In genomic region chr7:105776068-105776790, GRCh38 we compare ENCODE assay signal across 9 cellular contexts.
DNase-seq lines count a peak whose midpoint lies in the region; ATAC-seq and TF ChIP-seq lines count a peak whose summit lies in the region.
"Had no signal": no experiment of that assay in that cellular context is flagged by ENCODE, and none has a peak within 500 bp of the region (broad histone marks: within the 10 kb centered on the region; RNA-seq: fewer than 3 reads in every experiment).

No MANE protein-coding gene starts in this region.

- H3F3A ChIP-seq in GM23338 (replicated peaks; ENCODE audit: low read depth), result no peaks in the 10 kb centered on the region

- H3K9me2 ChIP-seq in GM23338 (ENCODE audit: insufficient read depth) (no peaks in the 10 kb centered on the region), Karpas-422 (replicated peaks; ENCODE audit: insufficient read depth, low read length) (no peaks in the 10 kb centered on the region)

- H3K27ac Mint-ChIP-seq in GM23338 (peak overlapping the region; percentile 57; the same call in 1 of the 2 replicates), glutamatergic neuron (ENCODE audit: unreplicated experiment) (no peak overlapping the region), type B pancreatic cell (no peak overlapping the region)
- H3K27ac Mint-ChIP-seq: T-helper 1 cell treated with Interleukin-12 subunit alpha and Interleukin-12 subunit beta and Interleukin-4 antibody, amounts not matched to agents 30 μg/mL and 1 μg/mL, for 36 hours had no signal

- TF ChIP-seq CTCF in GM23338 (conservative IDR thresholded peaks at IDR 0.05; ENCODE audit: low read depth in 2 of 2) (no peak), glutamatergic neuron (IDR thresholded peaks at IDR 0.05; ENCODE audit: partially characterized antibody, unreplicated experiment) (no peak), type B pancreatic cell (conservative IDR thresholded peaks at IDR 0.05) (no peak)

- H3K36me3 ChIP-seq in GM23338 (ENCODE audit: insufficient read depth) (no peaks in the 10 kb centered on the region), Karpas-422 (ENCODE audit: insufficient read depth, low read length) (no peaks in the 10 kb centered on the region)

- no peaks in the 10 kb centered on the region for H3K9me3 ChIP-seq in Karpas-422 (ENCODE audit: low read length)

- no peaks in the 10 kb centered on the region for H3K9me3 Mint-ChIP-seq in GM23338
- H3K9me3 Mint-ChIP-seq in glutamatergic neuron (ENCODE audit: unreplicated experiment), result no peaks in the 10 kb centered on the region
- H3K9me3 Mint-ChIP-seq in type B pancreatic cell, result peaks cover 5% of the 10 kb centered on the region
- H3K9me3 Mint-ChIP-seq: T-helper 1 cell treated with Interleukin-12 subunit alpha and Interleukin-12 subunit beta and Interleukin-4 antibody, amounts not matched to agents 30 μg/mL and 1 μg/mL, for 36 hours had no signal

- H3K4me2 ChIP-seq in GM23338 (peak overlapping the region; percentile 26; the same call in 1 of the 2 replicates), Karpas-422 (ENCODE audit: low read depth, low read length, poor library complexity, severe bottlenecking) (no peak overlapping the region)

- H4K20me1 ChIP-seq in GM23338 (replicated peaks; ENCODE audit: insufficient read depth) (no peaks in the 10 kb centered on the region), Karpas-422 (ENCODE audit: insufficient read depth, low read depth, low read length) (no peaks in the 10 kb centered on the region)

- intact Hi-C loops in sciatic nerve (cut with DNase I), result no loop called here

- H2AFZ ChIP-seq in GM23338 (no peak overlapping the region), Karpas-422 (ENCODE audit: low read length) (no peak overlapping the region)

- H3K79me2 ChIP-seq in GM23338 (replicated peaks; ENCODE audit: insufficient read depth) (peaks cover 4% of the 10 kb centered on the region; the same call in 1 of the 2 replicates), Karpas-422 (ENCODE audit: low read length) (no peaks in the 10 kb centered on the region)

- peak overlapping the region; percentile 15; the same call in 2 of the 3 replicates for H3K4me3 Mint-ChIP-seq in GM23338
- no peak overlapping the region for H3K4me3 Mint-ChIP-seq in glutamatergic neuron (ENCODE audit: unreplicated experiment)
- H3K4me3 Mint-ChIP-seq in type B pancreatic cell, result no peak overlapping the region
- H3K4me3 Mint-ChIP-seq: T-helper 1 cell treated with Interleukin-12 subunit alpha and Interleukin-12 subunit beta and Interleukin-4 antibody, amounts not matched to agents 30 μg/mL and 1 μg/mL, for 36 hours had no signal

- H3K4me3 ChIP-seq in GM23338, result no peak overlapping the region
- no peak overlapping the region for H3K4me3 ChIP-seq in Karpas-422 (ENCODE audit: low read length)

- H3K36me3 Mint-ChIP-seq in GM23338 (ENCODE audit: low read depth) (peaks cover 4% of the 10 kb centered on the region; the same call in 1 of the 3 replicates), glutamatergic neuron (ENCODE audit: unreplicated experiment) (no peaks in the 10 kb centered on the region), type B pancreatic cell (peaks cover 13% of the 10 kb centered on the region)

- H3K27ac ChIP-seq in GM23338 (ENCODE audit: low read depth) (peak overlapping the region; percentile 84), Karpas-422 (ENCODE audit: low read length) (no peak overlapping the region)

- H3K27me3 Mint-ChIP-seq in GM23338 (ENCODE audit: insufficient read depth, low read depth, poor library complexity) (peaks cover 8% of the 10 kb centered on the region), glutamatergic neuron (ENCODE audit: unreplicated experiment) (peaks cover 2% of the 10 kb centered on the region), type B pancreatic cell (no peaks in the 10 kb centered on the region)

- peak; percentile 96 for DNase-seq in GM23338 (ENCODE audit: low spot score)
- DNase-seq in SW 1271 (lab: John Stamatoyannopoulos, UW), result peak; percentile 88 to 92
- peak; percentile 38 for DNase-seq in glutamatergic neuron
- peak; percentile 76 for DNase-seq in sciatic nerve (ENCODE audit: low spot score)
- no peak for DNase-seq in Karpas-422
- no peak for DNase-seq in type B pancreatic cell (ENCODE audit: extremely low spot score, unreplicated experiment)

- ATAC-seq in GM23338, result peak; percentile 95
- ATAC-seq in sciatic nerve, result peak; percentile 99
- ATAC-seq in HG03175 (IDR thresholded peaks at IDR 0.05; ENCODE audit: unreplicated experiment), result no peak
- ATAC-seq in GM21423 (IDR thresholded peaks at IDR 0.05; ENCODE audit: unreplicated experiment), result no peak

- H3K27me3 ChIP-seq in GM23338 (ENCODE audit: insufficient read depth) (no peaks in the 10 kb centered on the region), Karpas-422 (ENCODE audit: low read length) (no peaks in the 10 kb centered on the region)

- no peak overlapping the region for H3K9ac ChIP-seq in Karpas-422 (ENCODE audit: low read length)

- H3K4me1 Mint-ChIP-seq in GM23338 (peaks cover 67% of the 10 kb centered on the region), glutamatergic neuron (ENCODE audit: low read depth, unreplicated experiment) (peaks cover 28% of the 10 kb centered on the region), type B pancreatic cell (ENCODE audit: unreplicated experiment) (peaks cover 23% of the 10 kb centered on the region)

- peaks cover 50% of the 10 kb centered on the region for H3K4me1 ChIP-seq in GM23338 (ENCODE audit: insufficient read depth)
- H3K4me1 ChIP-seq in Karpas-422 (ENCODE audit: low read length), result no peaks in the 10 kb centered on the region

TF ChIP-seq in GM23338, 12 proteins besides CTCF, POLR2A, EP300 and RAD21 (continues in another document):
- TF ChIP-seq EZH2phosphoT487 (IDR thresholded peaks at IDR 0.05; ENCODE audit: unreplicated experiment) (no peak), ZNF331 (CRISPR knock-in tag; IDR thresholded peaks at IDR 0.05; ENCODE audit: low read depth) (no peak), ZNF462 (CRISPR knock-in tag; IDR thresholded peaks at IDR 0.05) (peak; percentile 75), STAT1 (IDR thresholded peaks at IDR 0.05; ENCODE audit: unreplicated experiment) (no peak), NANOG (IDR thresholded peaks at IDR 0.05; ENCODE audit: borderline replicate concordance) (peak; percentile 25; the same call in 1 of the 2 replicates), CREB1 (CRISPR knock-in tag; IDR thresholded peaks at IDR 0.05; ENCODE audit: low read depth) (peak; percentile 73)

Comparison
In these comparisons a context has a peak if more than half of its experiments do, and no peak if none do; other contexts are left out.
1. ATAC-seq: peak in GM23338 (single experiment) and sciatic nerve (single experiment); none in HG03175 (single experiment) and GM21423 (single experiment).
2. DNase-seq: peak in GM23338 (single experiment), SW 1271 (2 of 2), glutamatergic neuron (single experiment) and sciatic nerve (single experiment); none in Karpas-422 (single experiment) and type B pancreatic cell (single experiment).